ENCODE assay signal across 1 cellular context in genomic region chr2:20661028-20661980, GRCh38.
TF ChIP-seq lines count a peak whose summit lies in the region.

No MANE protein-coding gene starts in this region.

TF ChIP-seq in HepG2, 621 proteins besides CTCF, POLR2A, EP300 and RAD21 (continued from another document and continues in another):
- TF ChIP-seq ZNF687 (CRISPR knock-in tag; IDR thresholded peaks at IDR 0.05) (peak; percentile 57; the same call in 1 of the 2 replicates), ZGPAT (CRISPR knock-in tag; IDR thresholded peaks at IDR 0.05) (no peak; the same call in 1 of the 2 replicates), PBX3 (CRISPR knock-in tag; IDR thresholded peaks at IDR 0.05; ENCODE audit: borderline replicate concordance) (no peak), XRCC5 (optimal IDR thresholded peaks at IDR 0.05; ENCODE audit: low read length) (peak; percentile 81), UBTF (CRISPR knock-in tag; IDR thresholded peaks at IDR 0.05) (peak; percentile 46; the same call in 1 of the 2 replicates), ZBTB26 (CRISPR knock-in tag; IDR thresholded peaks at IDR 0.05; ENCODE audit: borderline replicate concordance) (0 out of 2 replicates have a peak, but pooled peaks have one; percentile 52), ZNF205 (CRISPR knock-in tag; IDR thresholded peaks at IDR 0.05) (peak; percentile 36; the same call in 1 of the 2 replicates), ZNF280D (CRISPR knock-in tag; IDR thresholded peaks at IDR 0.05) (peak; percentile 71; the same call in 1 of the 2 replicates), FOSL2 (CRISPR knock-in tag; IDR thresholded peaks at IDR 0.05) (peak; percentile 52), PLRG1 (conservative IDR thresholded peaks at IDR 0.05) (no peak), PHB2 (IDR thresholded peaks at IDR 0.05; ENCODE audit: partially characterized antibody) (no peak), BRF2 (CRISPR knock-in tag; IDR thresholded peaks at IDR 0.05) (no peak), PHF21A (CRISPR knock-in tag; IDR thresholded peaks at IDR 0.05) (no peak), ZNF460 (CRISPR knock-in tag; IDR thresholded peaks at IDR 0.05; ENCODE audit: borderline replicate concordance) (no peak), ASH2L (IDR thresholded peaks at IDR 0.05; ENCODE audit: insufficient read length, low read depth, low read length) (no peak), ZNF333 (CRISPR knock-in tag; IDR thresholded peaks at IDR 0.05; ENCODE audit: borderline replicate concordance) (0 out of 2 replicates have a peak, but pooled peaks have one; percentile 56), ZBTB20 (CRISPR knock-in tag; IDR thresholded peaks at IDR 0.05; ENCODE audit: borderline replicate concordance, low read depth) (0 out of 2 replicates have a peak, but pooled peaks have one; percentile 45), MYC (CRISPR knock-in tag; IDR thresholded peaks at IDR 0.05; ENCODE audit: borderline replicate concordance) (no peak), SMC3 (IDR thresholded peaks at IDR 0.05; ENCODE audit: low read length) (peak; percentile 98), ZNF572 (CRISPR knock-in tag; IDR thresholded peaks at IDR 0.05) (peak; percentile 57; the same call in 1 of the 2 replicates), GATAD2A (CRISPR knock-in tag; IDR thresholded peaks at IDR 0.05) (0 out of 2 replicates have a peak, but pooled peaks have one; percentile 32), SMAD3 (CRISPR knock-in tag; IDR thresholded peaks at IDR 0.05) (peak; percentile 63; the same call in 1 of the 2 replicates), NFATC3 (CRISPR knock-in tag; IDR thresholded peaks at IDR 0.05) (peak; percentile 69; the same call in 1 of the 2 replicates), ZNF331 (CRISPR knock-in tag; IDR thresholded peaks at IDR 0.05) (peak; percentile 71), AHR (CRISPR knock-in tag; IDR thresholded peaks at IDR 0.05) (peak; percentile 63; the same call in 1 of the 2 replicates), MBNL3 (CRISPR knock-in tag; conservative IDR thresholded peaks at IDR 0.05) (no peak), RXRB (CRISPR knock-in tag; IDR thresholded peaks at IDR 0.05; ENCODE audit: borderline replicate concordance) (peak; percentile 53; the same call in 1 of the 2 replicates)
- TF ChIP-seq, protein P1, sequence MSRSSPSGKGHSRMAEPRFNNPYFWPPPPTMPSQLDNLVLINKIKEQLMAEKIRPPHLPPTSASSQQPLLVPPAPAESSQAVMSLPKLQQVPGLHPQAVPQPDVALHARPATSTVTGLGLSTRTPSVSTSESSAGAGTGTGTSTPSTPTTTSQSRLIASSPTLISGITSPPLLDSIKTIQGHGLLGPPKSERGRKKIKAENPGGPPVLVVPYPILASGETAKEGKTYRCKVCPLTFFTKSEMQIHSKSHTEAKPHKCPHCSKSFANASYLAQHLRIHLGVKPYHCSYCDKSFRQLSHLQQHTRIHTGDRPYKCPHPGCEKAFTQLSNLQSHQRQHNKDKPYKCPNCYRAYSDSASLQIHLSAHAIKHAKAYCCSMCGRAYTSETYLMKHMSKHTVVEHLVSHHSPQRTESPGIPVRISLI (CRISPR knock-in tag; IDR thresholded peaks at IDR 0.05; ENCODE audit: borderline replicate concordance) = peak; percentile 46; the same call in 1 of the 2 replicates
- TF ChIP-seq, protein P2, sequence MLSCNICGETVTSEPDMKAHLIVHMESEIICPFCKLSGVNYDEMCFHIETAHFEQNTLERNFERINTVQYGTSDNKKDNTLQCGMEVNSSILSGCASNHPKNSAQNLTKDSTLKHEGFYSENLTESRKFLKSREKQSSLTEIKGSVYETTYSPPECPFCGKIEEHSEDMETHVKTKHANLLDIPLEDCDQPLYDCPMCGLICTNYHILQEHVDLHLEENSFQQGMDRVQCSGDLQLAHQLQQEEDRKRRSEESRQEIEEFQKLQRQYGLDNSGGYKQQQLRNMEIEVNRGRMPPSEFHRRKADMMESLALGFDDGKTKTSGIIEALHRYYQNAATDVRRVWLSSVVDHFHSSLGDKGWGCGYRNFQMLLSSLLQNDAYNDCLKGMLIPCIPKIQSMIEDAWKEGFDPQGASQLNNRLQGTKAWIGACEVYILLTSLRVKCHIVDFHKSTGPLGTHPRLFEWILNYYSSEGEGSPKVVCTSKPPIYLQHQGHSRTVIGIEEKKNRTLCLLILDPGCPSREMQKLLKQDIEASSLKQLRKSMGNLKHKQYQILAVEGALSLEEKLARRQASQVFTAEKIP (CRISPR knock-in tag; IDR thresholded peaks at IDR 0.05; ENCODE audit: borderline replicate concordance) = no peak
- TF ChIP-seq, protein P3, sequence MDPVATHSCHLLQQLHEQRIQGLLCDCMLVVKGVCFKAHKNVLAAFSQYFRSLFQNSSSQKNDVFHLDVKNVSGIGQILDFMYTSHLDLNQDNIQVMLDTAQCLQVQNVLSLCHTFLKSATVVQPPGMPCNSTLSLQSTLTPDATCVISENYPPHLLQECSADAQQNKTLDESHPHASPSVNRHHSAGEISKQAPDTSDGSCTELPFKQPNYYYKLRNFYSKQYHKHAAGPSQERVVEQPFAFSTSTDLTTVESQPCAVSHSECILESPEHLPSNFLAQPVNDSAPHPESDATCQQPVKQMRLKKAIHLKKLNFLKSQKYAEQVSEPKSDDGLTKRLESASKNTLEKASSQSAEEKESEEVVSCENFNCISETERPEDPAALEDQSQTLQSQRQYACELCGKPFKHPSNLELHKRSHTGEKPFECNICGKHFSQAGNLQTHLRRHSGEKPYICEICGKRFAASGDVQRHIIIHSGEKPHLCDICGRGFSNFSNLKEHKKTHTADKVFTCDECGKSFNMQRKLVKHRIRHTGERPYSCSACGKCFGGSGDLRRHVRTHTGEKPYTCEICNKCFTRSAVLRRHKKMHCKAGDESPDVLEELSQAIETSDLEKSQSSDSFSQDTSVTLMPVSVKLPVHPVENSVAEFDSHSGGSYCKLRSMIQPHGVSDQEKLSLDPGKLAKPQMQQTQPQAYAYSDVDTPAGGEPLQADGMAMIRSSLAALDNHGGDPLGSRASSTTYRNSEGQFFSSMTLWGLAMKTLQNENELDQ (CRISPR knock-in tag; IDR thresholded peaks at IDR 0.05; ENCODE audit: borderline replicate concordance) = peak; percentile 75; the same call in 1 of the 2 replicates
- TF ChIP-seq, protein P4, sequence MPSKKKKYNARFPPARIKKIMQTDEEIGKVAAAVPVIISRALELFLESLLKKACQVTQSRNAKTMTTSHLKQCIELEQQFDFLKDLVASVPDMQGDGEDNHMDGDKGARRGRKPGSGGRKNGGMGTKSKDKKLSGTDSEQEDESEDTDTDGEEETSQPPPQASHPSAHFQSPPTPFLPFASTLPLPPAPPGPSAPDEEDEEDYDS (CRISPR knock-in tag; IDR thresholded peaks at IDR 0.05) = peak; percentile 30; the same call in 1 of the 2 replicates
- TF ChIP-seq, protein P5, sequence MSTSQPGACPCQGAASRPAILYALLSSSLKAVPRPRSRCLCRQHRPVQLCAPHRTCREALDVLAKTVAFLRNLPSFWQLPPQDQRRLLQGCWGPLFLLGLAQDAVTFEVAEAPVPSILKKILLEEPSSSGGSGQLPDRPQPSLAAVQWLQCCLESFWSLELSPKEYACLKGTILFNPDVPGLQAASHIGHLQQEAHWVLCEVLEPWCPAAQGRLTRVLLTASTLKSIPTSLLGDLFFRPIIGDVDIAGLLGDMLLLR (CRISPR knock-in tag; IDR thresholded peaks at IDR 0.05) = 0 out of 2 replicates have a peak, but pooled peaks have one; percentile 50
